ENCODE assay signal across 9 cellular contexts in the genomic region with DNA sequence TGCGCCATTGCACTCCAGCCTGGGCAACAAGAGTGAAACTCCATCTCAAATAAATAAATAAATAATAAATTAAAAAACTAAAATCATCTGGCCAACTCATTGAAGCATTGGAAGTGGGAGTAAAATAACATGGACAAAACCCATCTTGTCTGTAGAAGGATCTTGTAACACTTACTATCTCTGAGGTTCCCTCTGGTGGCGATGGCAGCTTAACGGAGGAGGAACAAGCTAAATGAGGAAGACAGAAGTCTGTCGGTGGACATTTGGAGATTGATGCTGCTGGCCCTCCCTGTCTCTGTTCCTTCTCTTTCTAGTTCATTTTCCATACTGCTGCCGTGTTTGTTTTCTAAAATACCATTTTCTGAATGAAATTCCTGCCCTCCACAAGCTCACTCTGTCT. TPM values are rescaled to one million over a fixed set of nuclear protein-coding genes. Genes with fewer than 3 reads are reported as not detected.
DNase-seq lines count a peak whose midpoint lies in the region; ATAC-seq, FAIRE-seq and TF ChIP-seq lines count a peak whose summit lies in the region.
"Had no signal": no experiment of that assay in that cellular context is flagged by ENCODE, and none has a peak within 500 bp of the region (broad histone marks: within the 10 kb centered on the region; RNA-seq: fewer than 3 reads in every experiment).

No MANE protein-coding gene starts in this region.

- 70% methylated on average over 5 of the region's 5 CpGs for WGBS in K562 (ENCODE audit: insufficient coverage, low coverage, missing lambda C conversion rate)
- 44% methylated on average over 5 of the region's 5 CpGs for WGBS in right lobe of liver (ENCODE audit: insufficient coverage, low coverage, low lambda C conversion rate, missing lambda C conversion rate)

- peak; percentile 50 for TF ChIP-seq CTCF in CD14-positive monocyte (IDR thresholded peaks at IDR 0.05)
- TF ChIP-seq CTCF in K562 (IDR thresholded peaks at IDR 0.05 in 2 of 3, conservative IDR thresholded peaks at IDR 0.05 in 1 of 3; ENCODE audit: insufficient read depth in 2 of 3, low read depth in 1 of 3, low read length in 3 of 3) = peak; percentile 23 to 49 (median 31); a peak in 3 of 6 replicates
- peak; percentile 24 to 37 (median 28) for TF ChIP-seq CTCF in right lobe of liver (IDR thresholded peaks at IDR 0.05)

- intact Hi-C loops in CD14-positive monocyte (cut with micrococcal nuclease) = no loop called here
- intact Hi-C loops in K562 (cut with micrococcal nuclease) = no loop called here
- intact Hi-C loops in right lobe of liver (cut with DNase I) = no loop called here

- H3K27me3 ChIP-seq in K562 (ENCODE audit: control insufficient read depth in 2 of 2, insufficient read depth in 2 of 2, low read length in 2 of 2) = no peaks in the 10 kb centered on the region
- H3K27me3 ChIP-seq in right lobe of liver = no peaks in the 10 kb centered on the region
- H3K27me3 ChIP-seq in HAP-1 (ENCODE audit: low read depth) = no peaks in the 10 kb centered on the region

- in situ Hi-C loops in KBM-7 (cut with MboI; ENCODE audit: low pct_unique_long_range_greater_than_20kb, low sequenced_read_pairs) (no loop called here), K562 (cut with MboI) (no loop called here), HAP-1 (cut with MboI; ENCODE audit: low sequenced_read_pairs) (loop anchor here (25.0 kb wide), 1 partner anchor 379 kb away; a partner anchor contains a TSS)

- no peak overlapping the region for H3K4me3 Mint-ChIP-seq in CD14-positive monocyte

- H3K27me3 Mint-ChIP-seq in CD14-positive monocyte (ENCODE audit: low read depth in 3 of 3) = no peaks in the 10 kb centered on the region

- TF ChIP-seq POLR2A in K562 (conservative IDR thresholded peaks at IDR 0.05) = no peak
- no peak for TF ChIP-seq POLR2A in right lobe of liver (IDR thresholded peaks at IDR 0.05)

- ATAC-seq in K562 (peak; percentile 45; the same call in 1 of the 3 replicates), right lobe of liver (peak; percentile 62 to 81 (median 73)), GM21381 (IDR thresholded peaks at IDR 0.05; ENCODE audit: unreplicated experiment) (no peak), HG03108 (IDR thresholded peaks at IDR 0.05; ENCODE audit: unreplicated experiment) (no peak), GM18867 (IDR thresholded peaks at IDR 0.05; ENCODE audit: unreplicated experiment) (no peak)

- H2AFZ ChIP-seq in K562 (ENCODE audit: low read depth, low read length) = no peak overlapping the region

- no peaks in the 10 kb centered on the region for H3K79me2 ChIP-seq in K562 (ENCODE audit: control insufficient read depth, insufficient read depth, low read length)

- no peak overlapping the region for H3K4me2 ChIP-seq in K562 (ENCODE audit: insufficient read depth, low read length)

- no TSS peak for BruUV-seq in K562 (replicated peaks; lab: Mats Ljungman, UMichigan)

- H3K9me3 ChIP-seq in K562 (replicated peaks; ENCODE audit: control insufficient read depth, insufficient read depth, low read depth, low read length) (no peaks in the 10 kb centered on the region), right lobe of liver (no peaks in the 10 kb centered on the region), HAP-1 (no peaks in the 10 kb centered on the region)

- H3K4me3 ChIP-seq in K562 (no peak overlapping the region), right lobe of liver (no peak overlapping the region), HAP-1 (no peak overlapping the region)

- POLR2A ChIA-PET in K562 (lab: Yijun Ruan, JAX) = interaction anchor here (0.6 kb wide), 1 partner anchor 39 kb away, joined by 3 read pairs; no protein-coding TSS in a partner anchor

- TF ChIP-seq EP300 in K562 (IDR thresholded peaks at IDR 0.05; ENCODE audit: low read length) = no peak

- DNase-seq in CD14-positive monocyte (ENCODE audit: low spot score) (peak; percentile 63), KBM-7 (peak; percentile 62), K562 (ENCODE audit: extremely low read depth in 1 of 4, low spot score in 3 of 4) (peak in 2 of 4 experiments; percentile 11 to 26), right lobe of liver (peak in 1 of 3 donors; percentile 47), HAP-1 (ENCODE audit: low spot score in 2 of 2) (no peak)
- DNase-seq: foreskin melanocyte had no signal

- peak overlapping the region in 1 of 7 donors; percentile 20 for H3K27ac Mint-ChIP-seq in CD14-positive monocyte

- H3K4me1 Mint-ChIP-seq in CD14-positive monocyte = peaks cover 3% of the 10 kb centered on the region

- H3K36me3 Mint-ChIP-seq in CD14-positive monocyte = peaks cover 72 to 85% of the 10 kb centered on the region in 2 donors

- CTCF ChIA-PET in K562 (lab: Yijun Ruan, JAX; ENCODE audit: low intra/inter-chr PET ratio) = interaction anchor here (0.6 kb wide), 3 partner anchors 17 to 140 kb away, joined by 3 read pairs; no protein-coding TSS in a partner anchor

- H3K9ac ChIP-seq in K562 (ENCODE audit: insufficient read depth in 1 of 2, low read depth in 2 of 2, low read length in 2 of 2) = no peak overlapping the region

- FAIRE-seq in K562 (lab: Jason Lieb, UNC) = no peak

- no peaks in the 10 kb centered on the region for H4K20me1 ChIP-seq in K562 (replicated peaks; ENCODE audit: control insufficient read depth, insufficient read depth, low read length)

- H3K9me1 ChIP-seq in K562 (ENCODE audit: control insufficient read depth, insufficient read depth, low read length) = no peaks in the 10 kb centered on the region

- peaks cover 0 to 3% (median 0%) of the 10 kb centered on the region in 7 donors for H3K9me3 Mint-ChIP-seq in CD14-positive monocyte

- H3K4me1 ChIP-seq in K562 (replicated peaks in 1 of 2; ENCODE audit: control insufficient read depth in 2 of 2, insufficient read depth in 2 of 2, low read length in 2 of 2) (no peaks in the 10 kb centered on the region), right lobe of liver (no peaks in the 10 kb centered on the region), HAP-1 (no peaks in the 10 kb centered on the region)

- H3K27ac ChIP-seq in K562 (ENCODE audit: extremely low read depth, low read depth, low read length) (no peak overlapping the region), right lobe of liver (no peak overlapping the region)

- peak; percentile 21 to 45; a peak in 2 of 4 replicates for TF ChIP-seq RAD21 in K562 (CRISPR knock-in tag; conservative IDR thresholded peaks at IDR 0.05 in 1 of 2, IDR thresholded peaks at IDR 0.05 in 1 of 2)

- H3K36me3 ChIP-seq in K562 (ENCODE audit: control insufficient read depth, insufficient read depth, low read length) (peaks cover 39% of the 10 kb centered on the region), right lobe of liver (peaks cover 5 to 99% (median 33%) of the 10 kb centered on the region in 4 donors), HAP-1 (replicated peaks) (peaks cover 37% of the 10 kb centered on the region)

TF ChIP-seq in K562, 482 proteins besides CTCF, POLR2A, EP300 and RAD21 (continues in another document):
- no peak for TF ChIP-seq TFAM (CRISPR knock-in tag; conservative IDR thresholded peaks at IDR 0.05)
- TF ChIP-seq RFX5 (IDR thresholded peaks at IDR 0.05; ENCODE audit: low read depth, low read length) = no peak
- no peak for TF ChIP-seq FIP1L1 (IDR thresholded peaks at IDR 0.05; ENCODE audit: low read depth, low read length, poor library complexity, severe bottlenecking)
- no peak for TF ChIP-seq NR2C2 (CRISPR knock-in tag; IDR thresholded peaks at IDR 0.05)
- no peak for TF ChIP-seq NR2C2 (tag; IDR thresholded peaks at IDR 0.05)
- no peak for TF ChIP-seq ZSCAN32 (CRISPR knock-in tag; IDR thresholded peaks at IDR 0.05)
- TF ChIP-seq, protein P1, sequence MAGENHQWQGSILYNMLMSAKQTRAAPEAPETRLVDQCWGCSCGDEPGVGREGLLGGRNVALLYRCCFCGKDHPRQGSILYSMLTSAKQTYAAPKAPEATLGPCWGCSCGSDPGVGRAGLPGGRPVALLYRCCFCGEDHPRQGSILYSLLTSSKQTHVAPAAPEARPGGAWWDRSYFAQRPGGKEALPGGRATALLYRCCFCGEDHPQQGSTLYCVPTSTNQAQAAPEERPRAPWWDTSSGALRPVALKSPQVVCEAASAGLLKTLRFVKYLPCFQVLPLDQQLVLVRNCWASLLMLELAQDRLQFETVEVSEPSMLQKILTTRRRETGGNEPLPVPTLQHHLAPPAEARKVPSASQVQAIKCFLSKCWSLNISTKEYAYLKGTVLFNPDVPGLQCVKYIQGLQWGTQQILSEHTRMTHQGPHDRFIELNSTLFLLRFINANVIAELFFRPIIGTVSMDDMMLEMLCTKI (IDR thresholded peaks at IDR 0.05; ENCODE audit: partially characterized antibody) = no peak
- no peak for TF ChIP-seq SAP30 (IDR thresholded peaks at IDR 0.05; ENCODE audit: borderline replicate concordance, insufficient read depth, low read depth, low read length, poor library complexity, severe bottlenecking)
- TF ChIP-seq SMARCB1 (IDR thresholded peaks at IDR 0.05; ENCODE audit: insufficient read length, low read depth) = no peak
- TF ChIP-seq ZNF57 (CRISPR knock-in tag; IDR thresholded peaks at IDR 0.05) = no peak

RNA-seq across cellular contexts. Expression of a gene that starts 43.4 kb away (rescaled TPM):
- under 1 TPM; 0.59 to 0.71 TPM for polyA plus RNA-seq in CD14-positive monocyte
- 12.9 and 18.0 TPM in 2 replicates for total RNA-seq in K562 (2011; cell fraction: chromatin; rRNA removed; ENCODE audit: low replicate concordance)
- 12.3 and 12.5 TPM in 2 replicates for total RNA-seq in K562 (2011; cell fraction: nucleolus; rRNA removed)
- 12.9 and 13.4 TPM in 2 replicates for total RNA-seq in K562 (2011; cell fraction: nucleoplasm; rRNA removed)
- total RNA-seq in K562 (2014; rRNA removed) = 6.0 and 6.5 TPM in 2 replicates
- 4.9 and 5.7 TPM in 2 replicates for total RNA-seq in K562 (2014; rRNA removed; fragmentation: Illumina TruSeq; extraction: Trizol)
- 6.3 and 6.9 TPM in 2 replicates for total RNA-seq in K562 (2015; rRNA removed; fragmentation: Illumina TruSeq; extraction: Trizol)
- 8.5 and 9.2 TPM in 2 replicates for total RNA-seq in K562 (2021)
- polyA plus RNA-seq in K562 (2011; rRNA removed) = 7.7 and 8.4 TPM in 2 replicates
- polyA plus RNA-seq in K562 (2011; cell fraction: cytosol; rRNA removed) = 6.8 and 9.9 TPM in 2 replicates
- polyA plus RNA-seq in K562 (2011; cell fraction: nucleus; rRNA removed) = 11.9 and 15.4 TPM in 2 replicates
- 3.8 and 5.1 TPM in 2 replicates for polyA plus RNA-seq in K562 (2012)
- 5.3 and 7.1 TPM in 2 replicates for polyA plus RNA-seq in K562 (2014; fragmentation: Illumina TruSeq; extraction: Trizol)
- 1 to 10 TPM; 1.0 to 1.9 TPM for polyA plus RNA-seq in K562 (2014; fragmentation: Nextera tagmentation; extraction: Ambion mirVana)
- polyA plus RNA-seq in K562 (2014; rRNA removed) = 3.7 and 7.2 TPM in 2 replicates
- 16.3 and 18.6 TPM in 2 replicates for polyA minus RNA-seq in K562 (2011; rRNA and poly(A)+ RNA removed)
- polyA minus RNA-seq in K562 (2011; cell fraction: cytosol; rRNA and poly(A)+ RNA removed) = 6.6 and 10.0 TPM in 2 replicates
- polyA minus RNA-seq in K562 (2011; cell fraction: nucleus; rRNA and poly(A)+ RNA removed) = 11.2 and 20.2 TPM in 2 replicates
- total RNA-seq in right lobe of liver = 10 to 100 TPM; 18.9 to 26.6 (median 23.5) TPM

Comparison
In these comparisons a context has a peak if more than half of its experiments do, and no peak if none do; other contexts are left out.
1. DNase-seq: peak in CD14-positive monocyte (single experiment) and KBM-7 (single experiment); none in HAP-1 (0 of 2).
2. ATAC-seq: peak in K562 (single experiment) and right lobe of liver (4 of 4); none in GM21381 (single experiment), HG03108 (single experiment) and GM18867 (single experiment).
3. Peak in every context shown above with its lines, with median percentiles within 50 percentile points of each other: CTCF ChIP-seq.